ENCODE assay signal across 1 cellular context in genomic region chr5:81409361-81409760, GRCh38.
TF ChIP-seq lines count a peak whose summit lies in the region.

No MANE protein-coding gene starts in this region.

TF ChIP-seq in HepG2, 621 proteins besides CTCF, POLR2A, EP300 and RAD21 (continued from another document):
- no peak for TF ChIP-seq REST (IDR thresholded peaks at IDR 0.05; ENCODE audit: borderline replicate concordance in 1 of 2, low read depth in 1 of 2, low read length in 2 of 2)
